In the genomic region with DNA sequence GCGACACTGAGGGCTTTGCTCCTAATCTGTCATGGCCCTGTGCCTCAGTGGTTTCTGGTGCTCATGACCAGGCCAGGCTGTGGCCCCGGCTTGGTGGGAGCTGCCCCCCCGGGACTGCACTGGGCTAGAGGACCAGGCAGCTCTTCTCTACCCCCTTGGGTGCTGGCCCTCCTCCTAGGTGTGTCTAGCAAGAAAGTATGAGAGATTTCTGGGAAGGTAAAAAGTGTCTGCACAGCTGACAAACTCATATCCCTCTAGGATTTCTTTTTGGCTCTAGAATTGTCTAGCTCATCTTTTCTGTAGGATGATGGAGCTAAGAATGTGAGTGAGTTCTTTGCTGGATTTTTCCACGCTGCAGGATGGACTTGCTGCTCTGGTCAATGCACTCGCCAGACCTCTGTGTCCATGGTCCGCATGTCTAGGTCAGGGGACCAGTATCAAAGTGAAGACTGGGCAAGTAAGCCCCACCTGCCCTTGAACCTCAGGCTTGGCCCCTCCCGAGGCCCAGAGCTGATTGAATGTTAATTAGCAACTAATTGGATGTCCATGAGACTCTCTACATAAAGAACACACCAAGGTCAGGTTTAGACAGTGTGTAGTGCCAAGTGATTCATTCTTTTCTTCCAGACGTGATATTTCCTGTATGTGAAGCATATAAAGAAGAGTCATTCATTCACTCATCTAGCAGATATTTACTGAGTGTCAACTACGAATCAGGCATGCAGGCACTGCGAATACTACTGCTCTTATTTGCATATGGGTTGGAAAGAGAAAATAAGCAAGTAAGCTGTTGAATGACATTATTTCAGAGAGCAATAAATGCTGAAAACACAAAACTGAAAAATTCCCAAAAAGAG, we compare ENCODE assay signal across 8 cellular contexts. TPM values are rescaled to one million over a fixed set of nuclear protein-coding genes. Genes with fewer than 3 reads are reported as not detected.
A peak's percentile ranks its signal among the peaks of the same experiment; 100 is the strongest.
DNase-seq lines count a peak whose midpoint lies in the region; ATAC-seq, FAIRE-seq and TF ChIP-seq lines count a peak whose summit lies in the region.

No MANE protein-coding gene starts in this region.

- no peaks in the 10 kb centered on the region for H3K79me1 ChIP-seq in H9 (ENCODE audit: insufficient read depth, low read depth, low read length, poor library complexity, severe bottlenecking)

- peaks cover 5% of the 10 kb centered on the region; the same call in 1 of the 2 replicates for H3K27me3 ChIP-seq in H9 (ENCODE audit: insufficient read depth, low read length)

- no peak overlapping the region for H2BK20ac ChIP-seq in H9 (ENCODE audit: low read depth, low read length, poor library complexity, severe bottlenecking)

- no peak overlapping the region for H3K14ac ChIP-seq in H9 (ENCODE audit: insufficient read depth, low read length)

- TF ChIP-seq EP300 in A549 (IDR thresholded peaks at IDR 0.05) = no peak

- H3K27ac ChIP-seq in A549 (peak overlapping the region; percentile 85 to 96), H9 (ENCODE audit: insufficient read length, low read depth, low read length) (no peak overlapping the region)

- H3K9me3 ChIP-seq in A549 (no peaks in the 10 kb centered on the region), H9 (ENCODE audit: control insufficient read depth, low read depth, low read length) (no peaks in the 10 kb centered on the region)

- TF ChIP-seq POLR2A in A549 (IDR thresholded peaks at IDR 0.05; ENCODE audit: low read length) = no peak

- H3K9me3 Mint-ChIP-seq in H9 (no peaks in the 10 kb centered on the region), type B pancreatic cell (no peaks in the 10 kb centered on the region)
- H3K9me3 Mint-ChIP-seq in activated naive CD8-positive, alpha-beta T cell (ENCODE audit: low read depth) = no peaks in the 10 kb centered on the region

- peaks cover 15% of the 10 kb centered on the region in 2 experiments for H3K4me1 Mint-ChIP-seq in H9
- peaks cover 35% of the 10 kb centered on the region for H3K4me1 Mint-ChIP-seq in activated naive CD8-positive, alpha-beta T cell (ENCODE audit: low read depth)
- peaks cover 28% of the 10 kb centered on the region for H3K4me1 Mint-ChIP-seq in type B pancreatic cell (ENCODE audit: unreplicated experiment)

- no peak overlapping the region for H2BK15ac ChIP-seq in H9 (ENCODE audit: low read depth, low read length)

- CTCF ChIA-PET in A549 (lab: Yijun Ruan, JAX) = interaction anchor here (0.8 to 5.6 kb wide), 9 partner anchors 14 to 232 kb away, joined by 3 to 46 read pairs (median 7); no protein-coding TSS in a partner anchor

- DNase-seq in A549 (ENCODE audit: low read depth in 1 of 2, low spot score in 1 of 2) (peak in 1 of 2 experiments; percentile 26), H9 (no peak), left colon (no peak), type B pancreatic cell (ENCODE audit: extremely low spot score, unreplicated experiment) (no peak), epidermal melanocyte (ENCODE audit: insufficient read length, low spot score) (no peak)
- DNase-seq in activated effector memory CD4-positive, alpha-beta T cell treated with Interleukin-2 at 50 U/mL for 16 hours = no peak

- peak overlapping the region; percentile 60 to 81 for H3K4me3 Mint-ChIP-seq in H9
- peak overlapping the region; percentile 87 for H3K4me3 Mint-ChIP-seq in activated naive CD8-positive, alpha-beta T cell
- peak overlapping the region; percentile 94 for H3K4me3 Mint-ChIP-seq in type B pancreatic cell

- H2AK5ac ChIP-seq in H9 (ENCODE audit: insufficient read length, low read length) = no peak overlapping the region

- H3K36me3 Mint-ChIP-seq in H9 (ENCODE audit: insufficient read depth in 1 of 3, low read depth in 3 of 3) (no peaks in the 10 kb centered on the region), type B pancreatic cell (no peaks in the 10 kb centered on the region)
- H3K36me3 Mint-ChIP-seq in activated naive CD8-positive, alpha-beta T cell = no peaks in the 10 kb centered on the region

- no peak overlapping the region for H2BK5ac ChIP-seq in H9 (ENCODE audit: insufficient read length, low read length)

- no peak overlapping the region for H2BK12ac ChIP-seq in H9 (ENCODE audit: insufficient read length, low read depth, low read length)

- H3K4me1 ChIP-seq in A549 = peaks cover 23% of the 10 kb centered on the region
- H3K4me1 ChIP-seq in H9 (ENCODE audit: insufficient read depth, low read length) = no peaks in the 10 kb centered on the region

- POLR2A ChIA-PET in A549 (lab: Yijun Ruan, JAX) = interaction anchor here (0.6 to 1.6 kb wide), 2 partner anchors 41 to 262 kb away, joined by 5 read pairs; no protein-coding TSS in a partner anchor

- 42% methylated on average over 10 of the region's 10 CpGs for WGBS in A549 (ENCODE audit: missing lambda C conversion rate)
- no CpG with 5 or more reads among the region's 10 CpGs for WGBS in H9 (ENCODE audit: extremely low coverage, insufficient read length, low lambda C conversion rate)

- H3T11ph ChIP-seq in H9 (ENCODE audit: low read length) = no peak overlapping the region

- FAIRE-seq in A549 (lab: Jason Lieb, UNC) = no peak

- TF ChIP-seq RAD21 in A549 (conservative IDR thresholded peaks at IDR 0.05 in 1 of 2, IDR thresholded peaks at IDR 0.05 in 1 of 2) = no peak

- no peak overlapping the region for H4K91ac ChIP-seq in H9 (ENCODE audit: insufficient read length, low read depth, low read length)

- H3K27ac Mint-ChIP-seq in H9 (no peak overlapping the region), type B pancreatic cell (peak overlapping the region; percentile 96)
- H3K27ac Mint-ChIP-seq in activated naive CD8-positive, alpha-beta T cell = peak overlapping the region; percentile 91

- no peak overlapping the region for H3K9ac ChIP-seq in H9 (ENCODE audit: extremely low read depth, insufficient read length, low read length)

- H3K79me2 ChIP-seq in H9 (ENCODE audit: insufficient read depth, low read length) = no peaks in the 10 kb centered on the region

- peak overlapping the region; percentile 66 for H3K4me3 ChIP-seq in A549

- H3K27me3 Mint-ChIP-seq in H9 (ENCODE audit: low read depth) = peaks cover 29% of the 10 kb centered on the region
- H3K27me3 Mint-ChIP-seq in activated naive CD8-positive, alpha-beta T cell = no peaks in the 10 kb centered on the region
- H3K27me3 Mint-ChIP-seq in type B pancreatic cell = no peaks in the 10 kb centered on the region

- no peak overlapping the region for H4K5ac ChIP-seq in H9 (ENCODE audit: insufficient read length, low read depth, low read length)

- no peak overlapping the region for H3K23ac ChIP-seq in H9 (ENCODE audit: insufficient read length, low read depth, low read length)

- ATAC-seq in A549 = peak; percentile 37 to 76; a peak in 3 of 6 replicates
- peak; percentile 65 for ATAC-seq in left colon
- no peak for ATAC-seq in GM18861 (IDR thresholded peaks at IDR 0.05; ENCODE audit: unreplicated experiment)

- H4K8ac ChIP-seq in H9 (replicated peaks; ENCODE audit: insufficient read length, low read depth, low read length) = no peak overlapping the region

- no peak overlapping the region for H3K18ac ChIP-seq in H9 (ENCODE audit: insufficient read length, low read depth, low read length)

- no peak overlapping the region for H2BK120ac ChIP-seq in H9 (ENCODE audit: low read depth, low read length, poor library complexity, severe bottlenecking)

- H3K56ac ChIP-seq in H9 (ENCODE audit: insufficient read length, low read depth, low read length) = no peak overlapping the region

- H3K23me2 ChIP-seq in H9 (ENCODE audit: insufficient read length, low read depth, low read length, poor library complexity, severe bottlenecking) = no peaks in the 10 kb centered on the region

- H4K20me1 ChIP-seq in H9 (ENCODE audit: control insufficient read depth, insufficient read depth, insufficient read length) = no peaks in the 10 kb centered on the region

- H2AFZ ChIP-seq in H9 (ENCODE audit: low read length) = no peak overlapping the region

- intact Hi-C loops in left colon (cut with DNase I, micrococcal nuclease) = no loop called here

- H3K4me2 ChIP-seq in A549 (peak overlapping the region; percentile 87), H9 (ENCODE audit: insufficient read depth, insufficient read length, low read length) (peak overlapping the region; percentile 46)

- no peak overlapping the region for H3K4ac ChIP-seq in H9 (ENCODE audit: low read depth, low read length)

- TF ChIP-seq CTCF in A549 (IDR thresholded peaks at IDR 0.05) = no peak
- TF ChIP-seq CTCF in H9 (conservative IDR thresholded peaks at IDR 0.05) = no peak
- TF ChIP-seq CTCF in type B pancreatic cell (conservative IDR thresholded peaks at IDR 0.05) = no peak

TF ChIP-seq in A549, 52 proteins besides CTCF, POLR2A, EP300 and RAD21:
- TF ChIP-seq FOSL2 (IDR thresholded peaks at IDR 0.05) (no peak), FOSL2 (CRISPR knock-in tag; IDR thresholded peaks at IDR 0.05) (peak; percentile 57), PHF8 (IDR thresholded peaks at IDR 0.05; ENCODE audit: borderline replicate concordance, low read depth) (no peak), HOXA7 (CRISPR knock-in tag; IDR thresholded peaks at IDR 0.05) (no peak)

RNA-seq across cellular contexts. Expression of gene PSD4, which starts 15.6 kb away (rescaled TPM):
- polyA plus RNA-seq in A549 (2011; rRNA removed) = 5.4 and 6.7 TPM in 2 replicates
- polyA plus RNA-seq in A549 (2012; cell fraction: cytosol; rRNA removed) = 4.3 and 5.3 TPM in 2 replicates
- polyA plus RNA-seq in A549 (2012; cell fraction: nucleus; rRNA removed) = 5.9 and 6.1 TPM in 2 replicates
- 13.9 to 21.6 TPM (median 21.1 TPM) in 3 replicates for polyA plus RNA-seq in A549 (2017; fragmentation: RNase III; extraction: RNeasy Plus Mini Kit Qiagen cat#74134 plus additional on column Dnase treatment)
- 8.2 and 8.3 TPM in 2 replicates for polyA minus RNA-seq in A549 (2011; rRNA and poly(A)+ RNA removed)
- 1.0 and 1.5 TPM in 2 replicates for total RNA-seq in H9 (2021)
- total RNA-seq in left colon = 10 to 100 TPM; 68.4 to 72.1 TPM
- 38.8 and 79.1 TPM in 2 replicates for total RNA-seq in type B pancreatic cell (ENCODE audit: low replicate concordance)

RNA-seq across cellular contexts. Expression of gene IL1RN, which starts 30.7 kb away (rescaled TPM):
- not detected in 2 replicates for polyA plus RNA-seq in A549 (2011; rRNA removed)
- polyA plus RNA-seq in A549 (2012; cell fraction: cytosol; rRNA removed) = not detected in 2 replicates
- polyA plus RNA-seq in A549 (2012; cell fraction: nucleus; rRNA removed) = 0.12 TPM in 1 of 2 replicates, not detected in the other
- 0.13 TPM in 1 of 3 replicates, not detected in the others for polyA plus RNA-seq in A549 (2017; fragmentation: RNase III; extraction: RNeasy Plus Mini Kit Qiagen cat#74134 plus additional on column Dnase treatment)
- polyA minus RNA-seq in A549 (2011; rRNA and poly(A)+ RNA removed) = not detected in 2 replicates
- not detected in 2 replicates for total RNA-seq in H9 (2021)
- total RNA-seq in left colon = 10 to 100 TPM in 1 of 2 donors, 1 to 10 TPM in 1; 2.6 to 15.7 TPM
- 11.0 and 20.5 TPM in 2 replicates for total RNA-seq in type B pancreatic cell (ENCODE audit: low replicate concordance)

Comparison
In these comparisons a context has a peak if more than half of its experiments do, and no peak if none do; other contexts are left out.
1. H3K27ac Mint-ChIP-seq: peak in activated naive CD8-positive, alpha-beta T cell (single experiment) and type B pancreatic cell (single experiment); none in H9 (0 of 3).
2. RNA of gene PSD4, which starts 15.6 kb away (total RNA-seq): 68.4 to 72.1 TPM in left colon and 38.8 to 79.1 TPM in type B pancreatic cell; 1.0 to 1.5 TPM in H9; every median in the first group is over 10 times any median in the second.
3. Peak in every context shown above with its lines, with median percentiles within 50 percentile points of each other: H3K4me3 Mint-ChIP-seq.